Comparison of ENCODE assay signal across 31 cellular contexts in the genomic region with DNA sequence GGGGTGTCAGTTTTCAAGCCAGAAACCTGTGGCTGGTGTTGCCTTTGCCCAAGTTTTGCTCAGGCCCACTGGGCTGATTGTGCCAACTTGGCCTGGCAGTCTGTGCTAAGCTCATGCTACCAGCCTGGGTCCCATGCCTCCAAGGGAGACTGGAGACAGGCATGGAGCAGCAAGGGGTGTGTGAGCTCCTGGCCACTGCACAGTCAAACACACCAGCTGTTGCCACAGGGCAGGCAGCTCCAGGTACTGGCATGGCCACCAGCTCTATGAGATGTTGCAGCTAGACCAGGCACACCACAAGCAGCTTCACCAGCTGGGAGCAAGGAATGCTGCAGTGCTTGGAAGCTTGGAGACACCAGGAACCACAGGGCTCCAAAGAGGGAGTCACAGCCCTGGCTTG.
"Had no signal": no experiment of that assay in that cellular context is flagged by ENCODE, and none has a peak within 500 bp of the region (broad histone marks: within the 10 kb centered on the region; RNA-seq: fewer than 3 reads in every experiment).

No MANE protein-coding gene starts in this region.

- H3K36me3 ChIP-seq: adrenal gland, colonic mucosa, esophagus squamous epithelium, gastroesophageal sphincter had no signal

- H3K27ac Mint-ChIP-seq: activated CD4-positive, alpha-beta memory T cell treated with anti-CD3 and anti-CD28 coated beads for 36 hours; activated CD4-positive, alpha-beta T cell treated with anti-CD3 and anti-CD28 coated beads for 36 hours; activated CD4-positive, alpha-beta T cell treated with anti-CD3 and anti-CD28 coated beads, Interleukin-2, amount 10 ng/mL, durations not matched to agents 24 days and 14 days; activated CD8-positive, alpha-beta memory T cell treated with anti-CD3 and anti-CD28 coated beads, Interleukin-2, amount 10 ng/mL, durations not matched to agents 7 days and 5 days; activated CD8-positive, alpha-beta T cell treated with anti-CD3 and anti-CD28 coated beads, Interleukin-2, amount 10 ng/mL, durations not matched to agents 7 days and 5 days; activated naive CD4-positive, alpha-beta T cell treated with anti-CD3 and anti-CD28 coated beads for 36 hours; activated naive CD4-positive, alpha-beta T cell treated with anti-CD3 and anti-CD28 coated beads, Interleukin-2, amount 50 U/mL, for 24 hours; activated naive CD8-positive, alpha-beta T cell treated with anti-CD3 and anti-CD28 coated beads for 36 hours; activated naive CD8-positive, alpha-beta T cell treated with anti-CD3 and anti-CD28 coated beads, Interleukin-2, amount 50 U/mL, for 24 hours; activated T-cell treated with anti-CD3 and anti-CD28 coated beads, Interleukin-2, amount 50 U/mL, for 24 hours; activated T-cell treated with anti-CD3 and anti-CD28 coated beads, Interleukin-2, amount 50 U/mL, for 72 hours; T-helper 17 cell; T-helper 2 cell treated with Interferon-gamma antibody and Interleukin-4, amounts not matched to agents 5 μg/mL and 100 μg/mL, for 36 hours had no signal

- H3K9me3 ChIP-seq: adrenal gland, body of pancreas, colonic mucosa, esophagus squamous epithelium, gastroesophageal sphincter had no signal

- H3K27me3 Mint-ChIP-seq: activated CD4-positive, alpha-beta memory T cell treated with anti-CD3 and anti-CD28 coated beads for 36 hours; activated CD4-positive, alpha-beta T cell treated with anti-CD3 and anti-CD28 coated beads for 36 hours; activated CD4-positive, alpha-beta T cell treated with anti-CD3 and anti-CD28 coated beads, Interleukin-2, amount 10 ng/mL, durations not matched to agents 24 days and 14 days; activated CD8-positive, alpha-beta memory T cell treated with anti-CD3 and anti-CD28 coated beads, Interleukin-2, amount 10 ng/mL, durations not matched to agents 7 days and 5 days; activated naive CD4-positive, alpha-beta T cell treated with anti-CD3 and anti-CD28 coated beads, Interleukin-2, amount 50 U/mL, for 24 hours; activated naive CD8-positive, alpha-beta T cell treated with anti-CD3 and anti-CD28 coated beads for 36 hours; activated naive CD8-positive, alpha-beta T cell treated with anti-CD3 and anti-CD28 coated beads, Interleukin-2, amount 50 U/mL, for 24 hours; activated T-cell treated with anti-CD3 and anti-CD28 coated beads, Interleukin-2, amount 50 U/mL, for 24 hours; T-helper 17 cell had no signal

- H3K4me3 ChIP-seq: adrenal gland, body of pancreas, colonic mucosa, esophagus squamous epithelium, gastroesophageal sphincter had no signal

- H3K27ac ChIP-seq: adrenal gland, body of pancreas, colonic mucosa, epithelial cell of prostate, esophagus squamous epithelium, gastroesophageal sphincter had no signal

- H3K4me1 ChIP-seq: adrenal gland, colonic mucosa, esophagus squamous epithelium, gastroesophageal sphincter had no signal

- DNase-seq: activated CD4-positive, alpha-beta memory T cell treated with anti-CD3 and anti-CD28 coated beads for 36 hours; activated CD4-positive, alpha-beta T cell treated with anti-CD3 and anti-CD28 coated beads for 36 hours; activated CD4-positive, alpha-beta T cell treated with anti-CD3 and anti-CD28 coated beads, Interleukin-2, amount 10 ng/mL, durations not matched to agents 24 days and 14 days; activated CD4-positive, CD25-positive, alpha-beta regulatory T cell; activated CD4-positive, CD25-positive, alpha-beta regulatory T cell treated with anti-CD3 and anti-CD28 coated beads, Interleukin-2, amount 50 U/mL, for 72 hours; activated CD8-positive, alpha-beta memory T cell treated with anti-CD3 and anti-CD28 coated beads, Interleukin-2, amount 10 ng/mL, durations not matched to agents 7 days and 5 days; activated CD8-positive, alpha-beta memory T cell treated with anti-CD3 and anti-CD28 coated beads, Interleukin-2, amount 50 U/mL, for 48 hours; activated CD8-positive, alpha-beta T cell treated with anti-CD3 and anti-CD28 coated beads, Interleukin-2, amount 10 ng/mL, durations not matched to agents 7 days and 5 days; activated naive CD4-positive, alpha-beta T cell treated with anti-CD3 and anti-CD28 coated beads for 36 hours; activated naive CD8-positive, alpha-beta T cell treated with anti-CD3 and anti-CD28 coated beads for 36 hours; activated naive CD8-positive, alpha-beta T cell treated with anti-CD3 and anti-CD28 coated beads, Interleukin-2, amount 50 U/mL, for 24 hours; activated T-cell treated with anti-CD3 and anti-CD28 coated beads for 4 hours; activated T-cell treated with anti-CD3 and anti-CD28 coated beads, Interleukin-2, amount 50 U/mL, for 24 hours; activated T-cell treated with anti-CD3 and anti-CD28 coated beads, Interleukin-2, amount 50 U/mL, for 72 hours; adrenal gland; amygdala; aorta; body of pancreas; caudate nucleus; colonic mucosa; effector CD8-positive, alpha-beta T cell; esophagus squamous epithelium; foreskin melanocyte; head of caudate nucleus; T-helper 1 cell; T-helper 17 cell; T1000 had no signal

- ATAC-seq: activated CD4-positive, alpha-beta T cell treated with anti-CD3 and anti-CD28 coated beads for 36 hours; activated CD8-positive, alpha-beta memory T cell treated with anti-CD3 and anti-CD28 coated beads, Interleukin-2, amount 10 ng/mL, durations not matched to agents 7 days and 5 days; activated CD8-positive, alpha-beta T cell treated with anti-CD3 and anti-CD28 coated beads, Interleukin-2, amount 10 ng/mL, durations not matched to agents 7 days and 5 days; activated naive CD8-positive, alpha-beta T cell treated with anti-CD3 and anti-CD28 coated beads, Interleukin-2, amount 50 U/mL, for 24 hours; activated T-cell treated with anti-CD3 and anti-CD28 coated beads, Interleukin-2, amount 50 U/mL, for 72 hours; body of pancreas; gastroesophageal sphincter; T-helper 17 cell had no signal

- H3K4me3 Mint-ChIP-seq: activated CD4-positive, alpha-beta memory T cell treated with anti-CD3 and anti-CD28 coated beads for 36 hours; activated CD4-positive, alpha-beta T cell treated with anti-CD3 and anti-CD28 coated beads for 36 hours; activated CD4-positive, alpha-beta T cell treated with anti-CD3 and anti-CD28 coated beads, Interleukin-2, amount 10 ng/mL, durations not matched to agents 24 days and 14 days; activated CD8-positive, alpha-beta memory T cell treated with anti-CD3 and anti-CD28 coated beads, Interleukin-2, amount 10 ng/mL, durations not matched to agents 7 days and 5 days; activated CD8-positive, alpha-beta T cell treated with anti-CD3 and anti-CD28 coated beads, Interleukin-2, amount 10 ng/mL, durations not matched to agents 7 days and 5 days; activated naive CD4-positive, alpha-beta T cell treated with anti-CD3 and anti-CD28 coated beads for 36 hours; activated naive CD4-positive, alpha-beta T cell treated with anti-CD3 and anti-CD28 coated beads, Interleukin-2, amount 50 U/mL, for 24 hours; activated naive CD8-positive, alpha-beta T cell treated with anti-CD3 and anti-CD28 coated beads for 36 hours; activated naive CD8-positive, alpha-beta T cell treated with anti-CD3 and anti-CD28 coated beads, Interleukin-2, amount 50 U/mL, for 24 hours; activated T-cell treated with anti-CD3 and anti-CD28 coated beads, Interleukin-2, amount 50 U/mL, for 24 hours; activated T-cell treated with anti-CD3 and anti-CD28 coated beads, Interleukin-2, amount 50 U/mL, for 72 hours; T-helper 17 cell; T-helper 2 cell treated with Interferon-gamma antibody and Interleukin-4, amounts not matched to agents 5 μg/mL and 100 μg/mL, for 36 hours had no signal

- H3K27me3 ChIP-seq: adrenal gland, body of pancreas, colonic mucosa, esophagus squamous epithelium, gastroesophageal sphincter had no signal

- H3K9me3 Mint-ChIP-seq: activated naive CD8-positive, alpha-beta T cell treated with anti-CD3 and anti-CD28 coated beads for 36 hours had no signal

- H3K36me3 Mint-ChIP-seq: activated CD4-positive, alpha-beta memory T cell treated with anti-CD3 and anti-CD28 coated beads for 36 hours; activated CD8-positive, alpha-beta memory T cell treated with anti-CD3 and anti-CD28 coated beads, Interleukin-2, amount 10 ng/mL, durations not matched to agents 7 days and 5 days; activated naive CD4-positive, alpha-beta T cell treated with anti-CD3 and anti-CD28 coated beads, Interleukin-2, amount 50 U/mL, for 24 hours; activated naive CD8-positive, alpha-beta T cell treated with anti-CD3 and anti-CD28 coated beads for 36 hours had no signal

- H3K4me1 Mint-ChIP-seq: activated CD4-positive, alpha-beta T cell treated with anti-CD3 and anti-CD28 coated beads for 36 hours; activated CD4-positive, alpha-beta T cell treated with anti-CD3 and anti-CD28 coated beads, Interleukin-2, amount 10 ng/mL, durations not matched to agents 24 days and 14 days; activated CD8-positive, alpha-beta memory T cell treated with anti-CD3 and anti-CD28 coated beads, Interleukin-2, amount 10 ng/mL, durations not matched to agents 7 days and 5 days; activated naive CD4-positive, alpha-beta T cell treated with anti-CD3 and anti-CD28 coated beads, Interleukin-2, amount 50 U/mL, for 24 hours; activated naive CD8-positive, alpha-beta T cell treated with anti-CD3 and anti-CD28 coated beads for 36 hours; activated naive CD8-positive, alpha-beta T cell treated with anti-CD3 and anti-CD28 coated beads, Interleukin-2, amount 50 U/mL, for 24 hours; T-helper 17 cell had no signal
